In genomic region chr7:7651479-7651878, GRCh38 we compare ENCODE assay signal across 25 cellular contexts.
"Had no signal": no experiment of that assay in that cellular context is flagged by ENCODE, and none has a peak within 500 bp of the region (broad histone marks: within the 10 kb centered on the region; RNA-seq: fewer than 3 reads in every experiment).

No MANE protein-coding gene starts in this region.

- DNase-seq: activated B cell treated with CpG ODN at 0.5 μM for 24 hours; activated CD4-positive, alpha-beta memory T cell treated with anti-CD3 and anti-CD28 coated beads, Interleukin-2, amount 10 ng/mL, durations not matched to agents 7 days and 5 days; activated CD4-positive, alpha-beta T cell treated with anti-CD3 and anti-CD28 coated beads for 48 hours; activated naive CD4-positive, alpha-beta T cell treated with Interleukin-2 at 50 U/mL for 16 hours; activated naive CD8-positive, alpha-beta T cell treated with anti-CD3 and anti-CD28 coated beads, Interleukin-2, amount 50 U/mL, for 24 hours; activated T-cell treated with anti-CD3 and anti-CD28 coated beads, Interleukin-2, amount 50 U/mL, for 24 hours; anterior cingulate cortex; caudate nucleus; dorsolateral prefrontal cortex; endodermal cell; foreskin keratinocyte; glutamatergic neuron; hippocampal formation; islet precursor cell; left lung; ovary; sigmoid colon; stimulated activated naive CD4-positive, alpha-beta T cell; SW 1271; upper lobe of right lung had no signal

- H3K36me3 ChIP-seq: left lung, ovary, sigmoid colon, upper lobe of right lung had no signal

- H3K27me3 ChIP-seq: dorsolateral prefrontal cortex, foreskin keratinocyte, left lung, ovary, sigmoid colon, upper lobe of right lung had no signal

- H3K4me1 ChIP-seq: foreskin keratinocyte, left lung had no signal

- H3K27me3 Mint-ChIP-seq: activated B cell treated with CpG ODN at 0.5 μM for 24 hours; activated CD4-positive, alpha-beta memory T cell treated with anti-CD3 and anti-CD28 coated beads, Interleukin-2, amount 10 ng/mL, durations not matched to agents 7 days and 5 days; activated naive CD8-positive, alpha-beta T cell treated with anti-CD3 and anti-CD28 coated beads, Interleukin-2, amount 50 U/mL, for 24 hours; activated T-cell treated with anti-CD3 and anti-CD28 coated beads, Interleukin-2, amount 50 U/mL, for 24 hours had no signal

- FAIRE-seq: colon, TTC549 had no signal

- H3K4me3 Mint-ChIP-seq: activated B cell treated with CpG ODN at 0.5 μM for 24 hours; activated CD4-positive, alpha-beta memory T cell treated with anti-CD3 and anti-CD28 coated beads, Interleukin-2, amount 10 ng/mL, durations not matched to agents 7 days and 5 days; activated naive CD8-positive, alpha-beta T cell treated with anti-CD3 and anti-CD28 coated beads, Interleukin-2, amount 50 U/mL, for 24 hours; activated T-cell treated with anti-CD3 and anti-CD28 coated beads, Interleukin-2, amount 50 U/mL, for 24 hours; brain; endodermal cell had no signal

- H3K9me3 Mint-ChIP-seq: activated B cell treated with CpG ODN at 0.5 μM for 24 hours; activated T-helper 2 cell treated with anti-CD3 and anti-CD28 coated beads, Interferon-gamma antibody, Interleukin-2, Interleukin-4, amounts not matched to agents 10 μg/mL and 5 μg/mL and 100 μg/mL, durations not matched to agents 14 hours and 24 hours and 36 hours had no signal

- H3K4me3 ChIP-seq: dorsolateral prefrontal cortex, left lung, ovary, sigmoid colon, upper lobe of right lung had no signal

- H3K9me3 ChIP-seq: left lung, ovary, sigmoid colon, upper lobe of right lung had no signal

- H3K27ac ChIP-seq: dorsolateral prefrontal cortex, epithelial cell of prostate, foreskin keratinocyte, left lung, ovary, sigmoid colon, upper lobe of right lung had no signal

- H3K27ac Mint-ChIP-seq: activated B cell treated with CpG ODN at 0.5 μM for 24 hours; activated CD4-positive, alpha-beta memory T cell treated with anti-CD3 and anti-CD28 coated beads, Interleukin-2, amount 10 ng/mL, durations not matched to agents 7 days and 5 days; activated naive CD8-positive, alpha-beta T cell treated with anti-CD3 and anti-CD28 coated beads, Interleukin-2, amount 50 U/mL, for 24 hours; activated T-helper 2 cell treated with anti-CD3 and anti-CD28 coated beads, Interferon-gamma antibody, Interleukin-2, Interleukin-4, amounts not matched to agents 10 μg/mL and 5 μg/mL and 100 μg/mL, durations not matched to agents 14 hours and 24 hours and 36 hours; brain; endodermal cell had no signal

- ATAC-seq: activated naive CD8-positive, alpha-beta T cell treated with anti-CD3 and anti-CD28 coated beads, Interleukin-2, amount 50 U/mL, for 24 hours; foreskin keratinocyte; left lung; upper lobe of right lung had no signal
